ENCODE assay signal across 16 cellular contexts in genomic region chr12:8742501-8742900, GRCh38. TPM values are rescaled to one million over a fixed set of nuclear protein-coding genes. Genes with fewer than 3 reads are reported as not detected.
DNase-seq lines count a peak whose midpoint lies in the region; ATAC-seq, FAIRE-seq and TF ChIP-seq lines count a peak whose summit lies in the region.
"Had no signal": no experiment of that assay in that cellular context is flagged by ENCODE, and none has a peak within 500 bp of the region (broad histone marks: within the 10 kb centered on the region; RNA-seq: fewer than 3 reads in every experiment).

No MANE protein-coding gene starts in this region.

- H2BK20ac ChIP-seq in H9 (ENCODE audit: low read depth, low read length, poor library complexity, severe bottlenecking), result no peak overlapping the region

- H3K27me3 ChIP-seq in H9 (ENCODE audit: insufficient read depth, low read length), result no peaks in the 10 kb centered on the region
- no peaks in the 10 kb centered on the region for H3K27me3 ChIP-seq in astrocyte (ENCODE audit: insufficient read depth, low read length)
- no peaks in the 10 kb centered on the region for H3K27me3 ChIP-seq in thoracic aorta (replicated peaks; ENCODE audit: insufficient read depth)
- H3K27me3 ChIP-seq: heart right ventricle, neural progenitor cell had no signal

- H3K36me3 Mint-ChIP-seq in H9 (ENCODE audit: insufficient read depth in 1 of 3, low read depth in 3 of 3), result peaks cover 18 to 41% (median 39%) of the 10 kb centered on the region in 3 experiments; a peak in 6 of 7 replicates
- H3K36me3 Mint-ChIP-seq in astrocyte (ENCODE audit: low read depth, unreplicated experiment), result peaks cover 15% of the 10 kb centered on the region

- no peak overlapping the region for H2BK15ac ChIP-seq in H9 (ENCODE audit: low read depth, low read length)

- H3K27me3 Mint-ChIP-seq in H9 (ENCODE audit: low read depth), result no peaks in the 10 kb centered on the region
- H3K27me3 Mint-ChIP-seq in astrocyte (ENCODE audit: low read depth, unreplicated experiment), result no peaks in the 10 kb centered on the region
- H3K27me3 Mint-ChIP-seq: activated CD4-positive, alpha-beta T cell treated with anti-CD3 and anti-CD28 coated beads for 36 hours; activated T-cell treated with anti-CD3 and anti-CD28 coated beads, Interleukin-2, amount 50 U/mL, for 24 hours had no signal

- H3K9me3 Mint-ChIP-seq in H9, result no peaks in the 10 kb centered on the region
- H3K9me3 Mint-ChIP-seq in astrocyte (ENCODE audit: unreplicated experiment), result no peaks in the 10 kb centered on the region
- H3K9me3 Mint-ChIP-seq: activated T-cell treated with anti-CD3 and anti-CD28 coated beads, Interleukin-2, amount 50 U/mL, for 24 hours; neural progenitor cell had no signal

- H3K9me3 ChIP-seq in H9 (ENCODE audit: control insufficient read depth, low read depth, low read length) (no peaks in the 10 kb centered on the region), astrocyte (ENCODE audit: insufficient read depth, low read depth, low read length) (no peaks in the 10 kb centered on the region), thoracic aorta (no peaks in the 10 kb centered on the region)
- H3K9me3 ChIP-seq: heart right ventricle had no signal

- H3K56ac ChIP-seq in H9 (ENCODE audit: insufficient read length, low read depth, low read length), result no peak overlapping the region

- no peak overlapping the region for H4K8ac ChIP-seq in H9 (replicated peaks; ENCODE audit: insufficient read length, low read depth, low read length)

- TF ChIP-seq CTCF in H9 (conservative IDR thresholded peaks at IDR 0.05) (no peak), astrocyte (IDR thresholded peaks at IDR 0.05; ENCODE audit: insufficient read depth, low read depth, low read length) (no peak), foreskin fibroblast (IDR thresholded peaks at IDR 0.05; ENCODE audit: low read depth, low read length) (no peak), thoracic aorta (IDR thresholded peaks at IDR 0.05) (no peak)

- no peak overlapping the region for H3K23ac ChIP-seq in H9 (ENCODE audit: insufficient read length, low read depth, low read length)

- no peak overlapping the region for H3K18ac ChIP-seq in H9 (ENCODE audit: insufficient read length, low read depth, low read length)

- H3K36me3 ChIP-seq in astrocyte (ENCODE audit: insufficient read depth, low read length), result no peaks in the 10 kb centered on the region
- peaks cover 6% of the 10 kb centered on the region for H3K36me3 ChIP-seq in thoracic aorta
- H3K36me3 ChIP-seq: neural progenitor cell had no signal

- no peak for DNase-seq in H9
- DNase-seq in astrocyte (ENCODE audit: low read depth), result peak; percentile 73
- peak; percentile 55 to 74 for DNase-seq in foreskin fibroblast
- no peak for DNase-seq in thoracic aorta (ENCODE audit: low spot score)
- DNase-seq in stimulated activated CD4-positive, alpha-beta T cell treated with anti-CD3 and anti-CD28 coated beads, Interleukin-2, amount 100 ng/mL, for 24 hours, result no peak
- DNase-seq in NCI-H1694 (lab: John Stamatoyannopoulos, UW), result no peak
- DNase-seq: activated CD4-positive, alpha-beta T cell treated with anti-CD3 and anti-CD28 coated beads for 36 hours; activated T-cell treated with anti-CD3 and anti-CD28 coated beads, Interleukin-2, amount 50 U/mL, for 24 hours; effector memory CD4-positive, alpha-beta T cell; heart right ventricle; NCI-H1092; T-helper 1 cell had no signal

- no peak overlapping the region for H4K5ac ChIP-seq in H9 (ENCODE audit: insufficient read length, low read depth, low read length)

- H3K23me2 ChIP-seq in H9 (ENCODE audit: insufficient read length, low read depth, low read length, poor library complexity, severe bottlenecking), result no peaks in the 10 kb centered on the region

- H3K4me2 ChIP-seq in H9 (ENCODE audit: insufficient read depth, insufficient read length, low read length) (no peak overlapping the region), astrocyte (ENCODE audit: low read length) (no peak overlapping the region)
- H3K4me2 ChIP-seq: neural progenitor cell had no signal

- H3K79me2 ChIP-seq in H9 (ENCODE audit: insufficient read depth, low read length) (no peaks in the 10 kb centered on the region; the same call in 1 of the 2 replicates), astrocyte (ENCODE audit: insufficient read depth, low read length) (peaks cover 13% of the 10 kb centered on the region)

- no peak overlapping the region for H3K4ac ChIP-seq in H9 (ENCODE audit: low read depth, low read length)

- H3K4me1 Mint-ChIP-seq in H9 (peaks cover 2 to 7% of the 10 kb centered on the region in 2 experiments; a peak in 2 of 4 replicates), astrocyte (ENCODE audit: low read depth, unreplicated experiment) (peaks cover 7% of the 10 kb centered on the region)
- H3K4me1 Mint-ChIP-seq: activated CD4-positive, alpha-beta T cell treated with anti-CD3 and anti-CD28 coated beads for 36 hours; neural progenitor cell had no signal

- H2BK5ac ChIP-seq in H9 (ENCODE audit: insufficient read length, low read length), result no peak overlapping the region

- no peak overlapping the region for H3T11ph ChIP-seq in H9 (ENCODE audit: low read length)

- no peak for FAIRE-seq in astrocyte (lab: Jason Lieb, UNC)

- no CpG with 5 or more reads among the region's 1 CpG for WGBS in H9 (ENCODE audit: extremely low coverage, insufficient read length, low lambda C conversion rate)

- H3K4me3 ChIP-seq in astrocyte (ENCODE audit: insufficient read depth, low read depth, low read length) (no peak overlapping the region), foreskin fibroblast (ENCODE audit: low read depth in 1 of 2, low read length in 2 of 2) (no peak overlapping the region), thoracic aorta (no peak overlapping the region)
- H3K4me3 ChIP-seq: heart right ventricle, neural progenitor cell had no signal

- H3K4me1 ChIP-seq in H9 (ENCODE audit: insufficient read depth, low read length) (no peaks in the 10 kb centered on the region; the same call in 1 of the 2 replicates), astrocyte (ENCODE audit: insufficient read depth, low read length) (peaks cover 8% of the 10 kb centered on the region), thoracic aorta (ENCODE audit: control insufficient read depth in 1 of 2, low read depth in 2 of 2) (peaks cover 30 to 61% of the 10 kb centered on the region in 2 donors)
- H3K4me1 ChIP-seq: neural progenitor cell had no signal

- H2BK120ac ChIP-seq in H9 (ENCODE audit: low read depth, low read length, poor library complexity, severe bottlenecking), result no peak overlapping the region

- no peak overlapping the region for H4K91ac ChIP-seq in H9 (ENCODE audit: insufficient read length, low read depth, low read length)

- H3K4me3 Mint-ChIP-seq in H9 (no peak overlapping the region), astrocyte (ENCODE audit: unreplicated experiment) (no peak overlapping the region)
- H3K4me3 Mint-ChIP-seq: activated CD4-positive, alpha-beta T cell treated with anti-CD3 and anti-CD28 coated beads for 36 hours; activated T-cell treated with anti-CD3 and anti-CD28 coated beads, Interleukin-2, amount 50 U/mL, for 24 hours; neural progenitor cell had no signal

- H3K79me1 ChIP-seq in H9 (ENCODE audit: insufficient read depth, low read depth, low read length, poor library complexity, severe bottlenecking), result peaks cover 24% of the 10 kb centered on the region

- H3K27ac Mint-ChIP-seq in H9 (peak overlapping the region; percentile 47 to 92 (median 74); a peak in 4 of 7 replicates), astrocyte (ENCODE audit: unreplicated experiment) (no peak overlapping the region)
- H3K27ac Mint-ChIP-seq: activated CD4-positive, alpha-beta T cell treated with anti-CD3 and anti-CD28 coated beads for 36 hours; activated T-cell treated with anti-CD3 and anti-CD28 coated beads, Interleukin-2, amount 50 U/mL, for 24 hours; neural progenitor cell had no signal

- H3K27ac ChIP-seq in H9 (ENCODE audit: insufficient read length, low read depth, low read length) (no peak overlapping the region), astrocyte (ENCODE audit: low read depth, low read length) (no peak overlapping the region), thoracic aorta (peak overlapping the region; percentile 25 to 58)
- H3K27ac ChIP-seq: heart right ventricle, neural progenitor cell had no signal

- H2AFZ ChIP-seq in H9 (ENCODE audit: low read length), result no peak overlapping the region
- no peak overlapping the region for H2AFZ ChIP-seq in astrocyte (ENCODE audit: low read depth, low read length)
- H2AFZ ChIP-seq: neural progenitor cell had no signal

- H3K9ac ChIP-seq in H9 (ENCODE audit: extremely low read depth, insufficient read length, low read length) (no peak overlapping the region), astrocyte (ENCODE audit: low read length) (no peak overlapping the region)
- H3K9ac ChIP-seq: neural progenitor cell had no signal

- H4K20me1 ChIP-seq in H9 (ENCODE audit: control insufficient read depth, insufficient read depth, insufficient read length), result no peaks in the 10 kb centered on the region
- peaks cover 16% of the 10 kb centered on the region for H4K20me1 ChIP-seq in astrocyte (ENCODE audit: insufficient read depth, low read length)

- H2BK12ac ChIP-seq in H9 (ENCODE audit: insufficient read length, low read depth, low read length), result no peak overlapping the region

- no peak overlapping the region for H3K14ac ChIP-seq in H9 (ENCODE audit: insufficient read depth, low read length)

- H2AK5ac ChIP-seq in H9 (ENCODE audit: insufficient read length, low read length), result no peak overlapping the region

- ATAC-seq in thoracic aorta (ENCODE audit: insufficient number of reproducible peaks, low FRiP score, low read depth) (no peak), GM19395 (IDR thresholded peaks at IDR 0.05; ENCODE audit: unreplicated experiment) (no peak), HG02798 (IDR thresholded peaks at IDR 0.05; ENCODE audit: poor library complexity, unreplicated experiment) (no peak)
- ATAC-seq: activated CD4-positive, alpha-beta T cell treated with anti-CD3 and anti-CD28 coated beads for 36 hours; heart right ventricle; sciatic nerve had no signal

RNA-seq across cellular contexts. Expression of gene RIMKLB, which starts 44.7 kb away (rescaled TPM):
- 80.2 and 87.7 TPM in 2 replicates for total RNA-seq in H9 (2021)
- total RNA-seq in astrocyte, result 34.1 and 36.6 TPM in 2 replicates
- total RNA-seq in thoracic aorta, result 100 to 1,000 TPM in 1 of 2 donors, 10 to 100 TPM in 1; 87.6 to 159 TPM

Comparison
In these comparisons a context has a peak if more than half of its experiments do, and no peak if none do; other contexts are left out.
1. DNase-seq: peak in astrocyte (single experiment) and foreskin fibroblast (2 of 2); none in H9 (single experiment), thoracic aorta (single experiment), stimulated activated CD4-positive, alpha-beta T cell treated with anti-CD3 and anti-CD28 coated beads, Interleukin-2, amount 100 ng/mL, for 24 hours (0 of 2) and NCI-H1694 (single experiment).
2. H3K27ac ChIP-seq: peak in thoracic aorta (2 of 2); none in H9 (single experiment) and astrocyte (single experiment).